19 cellular contexts compared by ENCODE assay signal in the genomic region with DNA sequence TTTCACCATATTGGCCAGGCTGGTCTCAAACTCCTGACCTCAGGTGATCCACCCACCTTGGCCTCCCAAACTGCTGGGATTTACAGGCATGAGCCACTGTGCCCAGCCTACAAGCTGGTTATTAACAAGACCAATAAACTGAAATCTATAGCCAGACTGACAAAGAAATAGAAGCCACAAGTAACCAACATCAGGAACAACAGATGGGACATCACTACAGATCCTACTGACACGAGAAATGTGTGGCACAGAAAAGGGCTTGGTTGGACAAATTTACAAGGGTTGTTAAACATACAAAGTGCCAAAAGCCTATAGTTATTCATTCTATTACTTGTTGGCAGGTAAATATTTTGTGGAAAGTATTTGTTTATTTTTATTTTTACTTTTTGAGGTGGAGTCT. TPM values are rescaled to one million over a fixed set of nuclear protein-coding genes. Genes with fewer than 3 reads are reported as not detected.
"Had no signal": no experiment of that assay in that cellular context is flagged by ENCODE, and none has a peak within 500 bp of the region (broad histone marks: within the 10 kb centered on the region; RNA-seq: fewer than 3 reads in every experiment).

No MANE protein-coding gene starts in this region.

- H3K27ac ChIP-seq: neutrophil, parathyroid adenoma, upper lobe of right lung had no signal

- H2AFZ ChIP-seq: parathyroid adenoma had no signal

- H3K27me3 ChIP-seq: heart right ventricle, neutrophil, sigmoid colon, upper lobe of right lung had no signal

- H3K36me3 ChIP-seq: neutrophil, upper lobe of right lung had no signal

- FAIRE-seq: endometrium, kidney, TTC549 had no signal

- H3K9me3 ChIP-seq: neutrophil, sigmoid colon, upper lobe of right lung had no signal

- ATAC-seq: heart right ventricle had no signal

- H3K4me1 ChIP-seq: parathyroid adenoma had no signal

- H3K4me3 ChIP-seq: heart right ventricle, sigmoid colon, upper lobe of right lung had no signal

- DNase-seq: activated CD8-positive, alpha-beta memory T cell treated with anti-CD3 and anti-CD28 coated beads for 24 hours; activated CD8-positive, alpha-beta memory T cell treated with anti-CD3 and anti-CD28 coated beads, Interleukin-2, amount 50 U/mL, for 4 hours; activated naive CD4-positive, alpha-beta T cell treated with Interleukin-2 at 50 U/mL for 16 hours; activated naive CD8-positive, alpha-beta T cell treated with anti-CD3 and anti-CD28 coated beads for 36 hours; activated T-cell treated with anti-CD3 and anti-CD28 coated beads, Interleukin-2, amount 50 U/mL, for 24 hours; cerebellar nuclear complex; effector CD4-positive, alpha-beta T cell; erythroblast; heart right ventricle; kidney; sigmoid colon; stimulated activated CD4-positive, alpha-beta T cell treated with anti-CD3 and anti-CD28 coated beads, Interleukin-4, amount 100 ng/mL, for 24 hours; stimulated activated naive CD4-positive, alpha-beta T cell treated with Interleukin-2 at 50 U/mL for 16 hours; T-helper 1 cell; upper lobe of right lung had no signal

- H3K9ac ChIP-seq: parathyroid adenoma had no signal

RNA-seq across cellular contexts. Expression of a gene that starts 32.9 kb away (rescaled TPM):
- total RNA-seq: sigmoid colon had no signal
